Comparison of ENCODE assay signal across 23 cellular contexts in genomic region chr5:27571681-27572080, GRCh38.
"Had no signal": no experiment of that assay in that cellular context is flagged by ENCODE, and none has a peak within 500 bp of the region (broad histone marks: within the 10 kb centered on the region; RNA-seq: fewer than 3 reads in every experiment).

No MANE protein-coding gene starts in this region.

- H3K36me3 Mint-ChIP-seq: activated naive CD4-positive, alpha-beta T cell treated with anti-CD3 and anti-CD28 coated beads, Interleukin-2, amount 50 U/mL, for 24 hours; T-cell had no signal

- H3K4me1 ChIP-seq: body of pancreas had no signal

- H3K27me3 ChIP-seq: body of pancreas had no signal

- H3K27ac Mint-ChIP-seq: activated CD8-positive, alpha-beta T cell treated with anti-CD3 and anti-CD28 coated beads for 36 hours; activated naive CD4-positive, alpha-beta T cell treated with anti-CD3 and anti-CD28 coated beads, Interleukin-2, amount 50 U/mL, for 24 hours; activated T-cell treated with anti-CD3 and anti-CD28 coated beads, Interleukin-2, amount 50 U/mL, for 72 hours; activated T-helper 2 cell treated with anti-CD3 and anti-CD28 coated beads, Interferon-gamma antibody, Interleukin-2, Interleukin-4, amounts not matched to agents 10 μg/mL and 5 μg/mL and 100 μg/mL, durations not matched to agents 14 hours and 24 hours and 36 hours; T-cell had no signal

- H3K4me3 Mint-ChIP-seq: activated CD8-positive, alpha-beta T cell treated with anti-CD3 and anti-CD28 coated beads for 36 hours; activated naive CD4-positive, alpha-beta T cell treated with anti-CD3 and anti-CD28 coated beads, Interleukin-2, amount 50 U/mL, for 24 hours; activated T-cell treated with anti-CD3 and anti-CD28 coated beads, Interleukin-2, amount 50 U/mL, for 72 hours; central memory CD8-positive, alpha-beta T cell; T-cell had no signal

- ATAC-seq: activated CD4-positive, CD25-positive, alpha-beta regulatory T cell treated with anti-CD3 and anti-CD28 coated beads, Interleukin-2, amount 50 U/mL, for 24 hours; activated CD8-positive, alpha-beta T cell treated with anti-CD3 and anti-CD28 coated beads for 36 hours; activated T-cell treated with anti-CD3 and anti-CD28 coated beads, Interleukin-2, amount 50 U/mL, for 72 hours; body of pancreas; T-cell had no signal

- H3K27ac ChIP-seq: body of pancreas, SK-N-MC had no signal

- H3K27me3 Mint-ChIP-seq: activated CD8-positive, alpha-beta T cell treated with anti-CD3 and anti-CD28 coated beads for 36 hours; activated naive CD4-positive, alpha-beta T cell treated with anti-CD3 and anti-CD28 coated beads, Interleukin-2, amount 50 U/mL, for 24 hours; central memory CD8-positive, alpha-beta T cell; T-cell had no signal

- H3K4me1 Mint-ChIP-seq: activated naive CD4-positive, alpha-beta T cell treated with anti-CD3 and anti-CD28 coated beads, Interleukin-2, amount 50 U/mL, for 24 hours; central memory CD8-positive, alpha-beta T cell; T-cell had no signal

- H3K9me3 ChIP-seq: body of pancreas had no signal

- H3K4me3 ChIP-seq: body of pancreas, SK-N-MC had no signal

- DNase-seq: activated CD4-positive, alpha-beta T cell treated with anti-CD3 and anti-CD28 coated beads for 4 hours; activated CD8-positive, alpha-beta memory T cell treated with anti-CD3 and anti-CD28 coated beads, Interleukin-2, amount 50 U/mL, for 4 hours; activated CD8-positive, alpha-beta T cell treated with anti-CD3 and anti-CD28 coated beads for 36 hours; activated T-cell treated with anti-CD3 and anti-CD28 coated beads, Interleukin-2, amount 50 U/mL, for 72 hours; aorta; body of pancreas; MM.1S; NCI-H1105; NCI-H1436; NCI-H1694 treated with DMSO at 0.1 percent for 48 hours; NCI-H2029 treated with DMSO at 0.1 percent for 48 hours; NCI-H345; NCI-H510A; NCI-H526 treated with DMSO at 0.1 percent for 48 hours; NCI-H82; SIG-M5; T-cell; T-helper 2 cell had no signal

- H3K9me3 Mint-ChIP-seq: activated naive CD4-positive, alpha-beta T cell treated with anti-CD3 and anti-CD28 coated beads, Interleukin-2, amount 50 U/mL, for 24 hours had no signal
